Comparison of ENCODE assay signal across 1 cellular context in the genomic region with DNA sequence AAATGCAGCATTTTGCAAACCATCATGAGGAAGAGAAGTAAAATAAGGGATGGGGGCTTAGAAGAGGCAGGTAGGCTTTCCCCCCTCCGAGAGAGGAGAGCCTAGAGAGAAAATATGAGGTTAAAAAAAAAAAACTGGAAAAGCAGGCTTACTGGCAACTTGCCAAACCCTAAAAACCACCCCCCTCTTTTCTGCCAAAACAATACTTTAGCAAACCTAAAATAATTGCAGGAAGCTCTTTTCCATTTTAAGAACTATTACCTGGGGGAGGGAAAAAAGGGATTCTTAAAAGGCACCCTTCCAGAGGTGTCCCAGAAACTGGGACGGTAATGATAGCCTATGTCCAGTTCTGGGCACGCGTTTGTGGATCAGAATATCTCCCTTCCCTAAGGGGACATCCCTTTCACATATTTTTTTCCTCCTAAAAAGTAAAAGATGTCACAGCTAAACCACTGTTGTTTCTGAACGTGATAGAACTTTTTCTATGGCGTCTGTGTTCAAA.
A peak's percentile ranks its signal among the peaks of the same experiment; 100 is the strongest.
TF ChIP-seq lines count a peak whose summit lies in the region.

No MANE protein-coding gene starts in this region.

TF ChIP-seq in HEK293, 187 proteins besides CTCF, POLR2A, EP300 and RAD21 (continued from another document and continues in another):
- TF ChIP-seq ZNF16 (tag by site-specific recombination; IDR thresholded peaks at IDR 0.05; ENCODE audit: low read depth) (no peak), ZNF302 (tag by site-specific recombination; IDR thresholded peaks at IDR 0.05; ENCODE audit: low read depth) (no peak), SALL2 (tag by site-specific recombination; IDR thresholded peaks at IDR 0.05; ENCODE audit: borderline replicate concordance) (no peak), ZBTB49 (tag by site-specific recombination; IDR thresholded peaks at IDR 0.05; ENCODE audit: low read depth) (no peak), ZFP41 (tag by site-specific recombination; IDR thresholded peaks at IDR 0.05; ENCODE audit: borderline replicate concordance) (no peak), ZNF335 (tag by site-specific recombination; conservative IDR thresholded peaks at IDR 0.05) (peak; percentile 53; the same call in 1 of the 2 replicates), ZNF26 (tag by site-specific recombination; IDR thresholded peaks at IDR 0.05) (no peak), ZNF555 (tag by site-specific recombination; conservative IDR thresholded peaks at IDR 0.05) (no peak), INSM2 (tag by site-specific recombination; IDR thresholded peaks at IDR 0.05) (no peak), ZNF48 (tag by site-specific recombination; IDR thresholded peaks at IDR 0.05) (no peak), ZNF623 (tag by site-specific recombination; IDR thresholded peaks at IDR 0.05) (0 out of 2 replicates have a peak, but pooled peaks have one; percentile 6), ZIC2 (tag by site-specific recombination; IDR thresholded peaks at IDR 0.05) (no peak), ZNF510 (tag by site-specific recombination; IDR thresholded peaks at IDR 0.05; ENCODE audit: insufficient replicate concordance) (no peak), KLF16 (tag by site-specific recombination; IDR thresholded peaks at IDR 0.05) (peak; percentile 25; the same call in 1 of the 2 replicates), ZBTB44 (tag by site-specific recombination; IDR thresholded peaks at IDR 0.05) (peak; percentile 48; the same call in 1 of the 2 replicates), ZNF184 (tag by site-specific recombination; IDR thresholded peaks at IDR 0.05) (peak; percentile 79), ZNF629 (tag by site-specific recombination; IDR thresholded peaks at IDR 0.05) (no peak), ZFP3 (tag by site-specific recombination; IDR thresholded peaks at IDR 0.05; ENCODE audit: low read depth) (no peak), ZNF658 (tag by site-specific recombination; IDR thresholded peaks at IDR 0.05) (no peak), ZNF600 (tag by site-specific recombination; IDR thresholded peaks at IDR 0.05) (no peak), ZNF132 (tag by site-specific recombination; IDR thresholded peaks at IDR 0.05; ENCODE audit: borderline replicate concordance) (no peak), ZNF701 (tag by site-specific recombination; IDR thresholded peaks at IDR 0.05) (no peak), ZNF580 (tag by site-specific recombination; IDR thresholded peaks at IDR 0.05) (no peak), ZSCAN23 (tag by site-specific recombination; IDR thresholded peaks at IDR 0.05) (no peak), ZNF76 (tag by site-specific recombination; IDR thresholded peaks at IDR 0.05; ENCODE audit: borderline replicate concordance, low read depth) (no peak), GLIS2 (tag by site-specific recombination; IDR thresholded peaks at IDR 0.05) (no peak), ZNF10 (tag by site-specific recombination; IDR thresholded peaks at IDR 0.05) (no peak), ZNF560 (tag by site-specific recombination; IDR thresholded peaks at IDR 0.05; ENCODE audit: borderline replicate concordance) (no peak), ZNF138 (tag by site-specific recombination; IDR thresholded peaks at IDR 0.05; ENCODE audit: borderline replicate concordance) (no peak), BCL11A (tag by site-specific recombination; IDR thresholded peaks at IDR 0.05; ENCODE audit: low read depth) (no peak), ZNF112 (tag by site-specific recombination; IDR thresholded peaks at IDR 0.05) (no peak), ZNF274 (IDR thresholded peaks at IDR 0.05; ENCODE audit: low read length) (no peak), ZNF274 (tag by site-specific recombination; IDR thresholded peaks at IDR 0.05; ENCODE audit: borderline replicate concordance) (no peak), ZNF24 (tag by site-specific recombination; IDR thresholded peaks at IDR 0.05) (no peak), ZNF19 (tag by site-specific recombination; IDR thresholded peaks at IDR 0.05; ENCODE audit: low read depth) (no peak), SP7 (tag by site-specific recombination; IDR thresholded peaks at IDR 0.05) (no peak; the same call in none of the 2 replicates), SP2 (tag by site-specific recombination; IDR thresholded peaks at IDR 0.05) (no peak), WT1 (tag by site-specific recombination; IDR thresholded peaks at IDR 0.05) (no peak), YY2 (tag by site-specific recombination; IDR thresholded peaks at IDR 0.05) (no peak), ZNF426 (tag by site-specific recombination; IDR thresholded peaks at IDR 0.05) (no peak)
- TF ChIP-seq, protein P1, sequence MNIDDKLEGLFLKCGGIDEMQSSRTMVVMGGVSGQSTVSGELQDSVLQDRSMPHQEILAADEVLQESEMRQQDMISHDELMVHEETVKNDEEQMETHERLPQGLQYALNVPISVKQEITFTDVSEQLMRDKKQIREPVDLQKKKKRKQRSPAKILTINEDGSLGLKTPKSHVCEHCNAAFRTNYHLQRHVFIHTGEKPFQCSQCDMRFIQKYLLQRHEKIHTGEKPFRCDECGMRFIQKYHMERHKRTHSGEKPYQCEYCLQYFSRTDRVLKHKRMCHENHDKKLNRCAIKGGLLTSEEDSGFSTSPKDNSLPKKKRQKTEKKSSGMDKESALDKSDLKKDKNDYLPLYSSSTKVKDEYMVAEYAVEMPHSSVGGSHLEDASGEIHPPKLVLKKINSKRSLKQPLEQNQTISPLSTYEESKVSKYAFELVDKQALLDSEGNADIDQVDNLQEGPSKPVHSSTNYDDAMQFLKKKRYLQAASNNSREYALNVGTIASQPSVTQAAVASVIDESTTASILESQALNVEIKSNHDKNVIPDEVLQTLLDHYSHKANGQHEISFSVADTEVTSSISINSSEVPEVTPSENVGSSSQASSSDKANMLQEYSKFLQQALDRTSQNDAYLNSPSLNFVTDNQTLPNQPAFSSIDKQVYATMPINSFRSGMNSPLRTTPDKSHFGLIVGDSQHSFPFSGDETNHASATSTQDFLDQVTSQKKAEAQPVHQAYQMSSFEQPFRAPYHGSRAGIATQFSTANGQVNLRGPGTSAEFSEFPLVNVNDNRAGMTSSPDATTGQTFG (tag by site-specific recombination; IDR thresholded peaks at IDR 0.05; ENCODE audit: borderline replicate concordance), result no peak
- TF ChIP-seq, protein P2, sequence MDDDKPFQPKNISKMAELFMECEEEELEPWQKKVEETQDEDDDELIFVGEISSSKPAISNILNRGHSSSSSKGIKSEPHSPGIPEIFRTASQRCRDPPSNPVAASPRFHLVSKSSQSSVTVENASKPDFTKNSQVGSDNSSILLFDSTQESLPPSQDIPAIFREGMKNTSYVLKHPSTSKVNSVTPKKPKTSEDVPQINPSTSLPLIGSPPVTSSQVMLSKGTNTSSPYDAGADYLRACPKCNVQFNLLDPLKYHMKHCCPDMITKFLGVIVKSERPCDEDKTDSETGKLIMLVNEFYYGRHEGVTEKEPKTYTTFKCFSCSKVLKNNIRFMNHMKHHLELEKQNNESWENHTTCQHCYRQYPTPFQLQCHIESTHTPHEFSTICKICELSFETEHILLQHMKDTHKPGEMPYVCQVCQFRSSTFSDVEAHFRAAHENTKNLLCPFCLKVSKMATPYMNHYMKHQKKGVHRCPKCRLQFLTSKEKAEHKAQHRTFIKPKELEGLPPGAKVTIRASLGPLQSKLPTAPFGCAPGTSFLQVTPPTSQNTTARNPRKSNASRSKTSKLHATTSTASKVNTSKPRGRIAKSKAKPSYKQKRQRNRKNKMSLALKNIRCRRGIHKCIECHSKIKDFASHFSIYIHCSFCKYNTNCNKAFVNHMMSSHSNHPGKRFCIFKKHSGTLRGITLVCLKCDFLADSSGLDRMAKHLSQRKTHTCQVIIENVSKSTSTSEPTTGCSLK (tag by site-specific recombination; IDR thresholded peaks at IDR 0.05), result no peak
- TF ChIP-seq, protein P3, sequence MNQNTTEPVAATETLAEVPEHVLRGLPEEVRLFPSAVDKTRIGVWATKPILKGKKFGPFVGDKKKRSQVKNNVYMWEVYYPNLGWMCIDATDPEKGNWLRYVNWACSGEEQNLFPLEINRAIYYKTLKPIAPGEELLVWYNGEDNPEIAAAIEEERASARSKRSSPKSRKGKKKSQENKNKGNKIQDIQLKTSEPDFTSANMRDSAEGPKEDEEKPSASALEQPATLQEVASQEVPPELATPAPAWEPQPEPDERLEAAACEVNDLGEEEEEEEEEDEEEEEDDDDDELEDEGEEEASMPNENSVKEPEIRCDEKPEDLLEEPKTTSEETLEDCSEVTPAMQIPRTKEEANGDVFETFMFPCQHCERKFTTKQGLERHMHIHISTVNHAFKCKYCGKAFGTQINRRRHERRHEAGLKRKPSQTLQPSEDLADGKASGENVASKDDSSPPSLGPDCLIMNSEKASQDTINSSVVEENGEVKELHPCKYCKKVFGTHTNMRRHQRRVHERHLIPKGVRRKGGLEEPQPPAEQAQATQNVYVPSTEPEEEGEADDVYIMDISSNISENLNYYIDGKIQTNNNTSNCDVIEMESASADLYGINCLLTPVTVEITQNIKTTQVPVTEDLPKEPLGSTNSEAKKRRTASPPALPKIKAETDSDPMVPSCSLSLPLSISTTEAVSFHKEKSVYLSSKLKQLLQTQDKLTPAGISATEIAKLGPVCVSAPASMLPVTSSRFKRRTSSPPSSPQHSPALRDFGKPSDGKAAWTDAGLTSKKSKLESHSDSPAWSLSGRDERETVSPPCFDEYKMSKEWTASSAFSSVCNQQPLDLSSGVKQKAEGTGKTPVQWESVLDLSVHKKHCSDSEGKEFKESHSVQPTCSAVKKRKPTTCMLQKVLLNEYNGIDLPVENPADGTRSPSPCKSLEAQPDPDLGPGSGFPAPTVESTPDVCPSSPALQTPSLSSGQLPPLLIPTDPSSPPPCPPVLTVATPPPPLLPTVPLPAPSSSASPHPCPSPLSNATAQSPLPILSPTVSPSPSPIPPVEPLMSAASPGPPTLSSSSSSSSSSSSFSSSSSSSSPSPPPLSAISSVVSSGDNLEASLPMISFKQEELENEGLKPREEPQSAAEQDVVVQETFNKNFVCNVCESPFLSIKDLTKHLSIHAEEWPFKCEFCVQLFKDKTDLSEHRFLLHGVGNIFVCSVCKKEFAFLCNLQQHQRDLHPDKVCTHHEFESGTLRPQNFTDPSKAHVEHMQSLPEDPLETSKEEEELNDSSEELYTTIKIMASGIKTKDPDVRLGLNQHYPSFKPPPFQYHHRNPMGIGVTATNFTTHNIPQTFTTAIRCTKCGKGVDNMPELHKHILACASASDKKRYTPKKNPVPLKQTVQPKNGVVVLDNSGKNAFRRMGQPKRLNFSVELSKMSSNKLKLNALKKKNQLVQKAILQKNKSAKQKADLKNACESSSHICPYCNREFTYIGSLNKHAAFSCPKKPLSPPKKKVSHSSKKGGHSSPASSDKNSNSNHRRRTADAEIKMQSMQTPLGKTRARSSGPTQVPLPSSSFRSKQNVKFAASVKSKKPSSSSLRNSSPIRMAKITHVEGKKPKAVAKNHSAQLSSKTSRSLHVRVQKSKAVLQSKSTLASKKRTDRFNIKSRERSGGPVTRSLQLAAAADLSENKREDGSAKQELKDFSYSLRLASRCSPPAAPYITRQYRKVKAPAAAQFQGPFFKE (tag by site-specific recombination; IDR thresholded peaks at IDR 0.05; ENCODE audit: borderline replicate concordance), result no peak
